ENCODE assay signal across 18 cellular contexts in genomic region chr4:20015825-20016224, GRCh38.
"Had no signal": no experiment of that assay in that cellular context is flagged by ENCODE, and none has a peak within 500 bp of the region (broad histone marks: within the 10 kb centered on the region; RNA-seq: fewer than 3 reads in every experiment).

No MANE protein-coding gene starts in this region.

- H3K9me3 ChIP-seq: gastrocnemius medialis, heart right ventricle, transverse colon had no signal

- FAIRE-seq: kidney, small intestine had no signal

- H3K36me3 ChIP-seq: brain microvascular endothelial cell, gastrocnemius medialis, heart right ventricle, transverse colon had no signal

- H3K4me3 ChIP-seq: dorsolateral prefrontal cortex, gastrocnemius medialis, heart right ventricle, transverse colon had no signal

- H3K27ac ChIP-seq: brain microvascular endothelial cell, gastrocnemius medialis, heart right ventricle, transverse colon had no signal

- DNase-seq: activated CD4-positive, alpha-beta T cell treated with anti-CD3 and anti-CD28 coated beads, Interleukin-2, amount 50 U/mL, for 4 hours; activated CD8-positive, alpha-beta memory T cell treated with anti-CD3 and anti-CD28 coated beads, Interleukin-2, amount 10 ng/mL, durations not matched to agents 7 days and 5 days; activated effector memory CD4-positive, alpha-beta T cell treated with Interleukin-2 at 50 U/mL for 16 hours; activated T-cell treated with anti-CD3 and anti-CD28 coated beads, Interleukin-2, amount 50 U/mL, for 24 hours; amygdala; brain microvascular endothelial cell; cerebellar nuclear complex; dorsolateral prefrontal cortex; gastrocnemius medialis; heart right ventricle; kidney; posterior cingulate gyrus; small intestine; stimulated activated naive B cell treated with anti-CD40 and anti-IgM and Interleukin-4, amounts not matched to agents 10 μg/mL and 1 μg/mL and 100 μg/mL, for 72 hours; SW 1271; transverse colon had no signal

- H3K27me3 ChIP-seq: brain microvascular endothelial cell, dorsolateral prefrontal cortex, gastrocnemius medialis, heart right ventricle, transverse colon had no signal

- ATAC-seq: activated CD4-positive, CD25-positive, alpha-beta regulatory T cell treated with anti-CD3 and anti-CD28 coated beads, Interleukin-2, amount 50 U/mL, for 24 hours; activated CD8-positive, alpha-beta memory T cell treated with anti-CD3 and anti-CD28 coated beads, Interleukin-2, amount 10 ng/mL, durations not matched to agents 7 days and 5 days; activated naive CD4-positive, alpha-beta T cell treated with anti-CD3 and anti-CD28 coated beads, Interleukin-2, amount 50 U/mL, for 72 hours; gastrocnemius medialis; heart right ventricle; stimulated activated naive B cell treated with anti-CD40 and anti-IgM and Interleukin-4, amounts not matched to agents 10 μg/mL and 1 μg/mL and 100 μg/mL, for 72 hours had no signal

- H3K4me1 ChIP-seq: gastrocnemius medialis, heart right ventricle, transverse colon had no signal
